ENCODE assay signal across 1 cellular context in the genomic region with DNA sequence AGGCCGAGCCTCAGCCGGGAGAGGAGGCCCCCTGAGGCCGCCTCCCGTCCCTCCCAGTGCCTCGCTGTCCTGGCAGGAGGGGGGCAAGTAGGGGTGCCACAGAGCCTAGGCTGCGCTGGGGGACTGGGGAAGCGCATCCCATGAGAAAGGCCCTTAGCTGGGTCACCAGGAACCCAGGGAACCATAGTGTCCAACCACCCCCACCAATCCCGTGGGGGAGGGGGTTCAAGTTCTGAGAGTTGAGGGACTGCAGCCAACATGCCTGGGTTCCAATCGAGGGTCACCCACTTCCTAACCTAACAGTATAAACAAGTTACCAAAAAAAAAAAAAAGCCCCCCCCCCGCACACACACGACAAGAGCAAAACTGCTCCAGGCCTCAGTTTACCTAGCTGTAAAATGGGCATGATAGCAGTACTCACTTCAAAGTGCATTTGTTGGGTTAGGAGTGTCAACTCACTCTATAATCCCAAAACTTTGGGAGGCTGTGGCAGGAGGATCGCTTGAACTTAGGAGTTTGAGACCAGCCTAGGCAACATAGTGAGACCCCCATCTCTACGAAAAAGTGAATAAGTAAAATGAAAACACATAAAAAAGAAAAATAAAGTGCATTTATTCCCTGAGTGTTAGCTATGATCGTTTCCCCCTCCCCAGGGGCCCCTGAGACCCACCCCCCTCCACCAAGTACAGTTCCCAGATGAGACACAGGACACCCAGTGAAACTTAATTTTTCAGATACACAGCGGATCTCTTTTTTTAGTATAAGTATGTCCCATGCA.
TF ChIP-seq lines count a peak whose summit lies in the region.

No MANE protein-coding gene starts in this region.

TF ChIP-seq in K562, 482 proteins besides CTCF, POLR2A, EP300 and RAD21 (continued from another document):
- TF ChIP-seq, protein P1, sequence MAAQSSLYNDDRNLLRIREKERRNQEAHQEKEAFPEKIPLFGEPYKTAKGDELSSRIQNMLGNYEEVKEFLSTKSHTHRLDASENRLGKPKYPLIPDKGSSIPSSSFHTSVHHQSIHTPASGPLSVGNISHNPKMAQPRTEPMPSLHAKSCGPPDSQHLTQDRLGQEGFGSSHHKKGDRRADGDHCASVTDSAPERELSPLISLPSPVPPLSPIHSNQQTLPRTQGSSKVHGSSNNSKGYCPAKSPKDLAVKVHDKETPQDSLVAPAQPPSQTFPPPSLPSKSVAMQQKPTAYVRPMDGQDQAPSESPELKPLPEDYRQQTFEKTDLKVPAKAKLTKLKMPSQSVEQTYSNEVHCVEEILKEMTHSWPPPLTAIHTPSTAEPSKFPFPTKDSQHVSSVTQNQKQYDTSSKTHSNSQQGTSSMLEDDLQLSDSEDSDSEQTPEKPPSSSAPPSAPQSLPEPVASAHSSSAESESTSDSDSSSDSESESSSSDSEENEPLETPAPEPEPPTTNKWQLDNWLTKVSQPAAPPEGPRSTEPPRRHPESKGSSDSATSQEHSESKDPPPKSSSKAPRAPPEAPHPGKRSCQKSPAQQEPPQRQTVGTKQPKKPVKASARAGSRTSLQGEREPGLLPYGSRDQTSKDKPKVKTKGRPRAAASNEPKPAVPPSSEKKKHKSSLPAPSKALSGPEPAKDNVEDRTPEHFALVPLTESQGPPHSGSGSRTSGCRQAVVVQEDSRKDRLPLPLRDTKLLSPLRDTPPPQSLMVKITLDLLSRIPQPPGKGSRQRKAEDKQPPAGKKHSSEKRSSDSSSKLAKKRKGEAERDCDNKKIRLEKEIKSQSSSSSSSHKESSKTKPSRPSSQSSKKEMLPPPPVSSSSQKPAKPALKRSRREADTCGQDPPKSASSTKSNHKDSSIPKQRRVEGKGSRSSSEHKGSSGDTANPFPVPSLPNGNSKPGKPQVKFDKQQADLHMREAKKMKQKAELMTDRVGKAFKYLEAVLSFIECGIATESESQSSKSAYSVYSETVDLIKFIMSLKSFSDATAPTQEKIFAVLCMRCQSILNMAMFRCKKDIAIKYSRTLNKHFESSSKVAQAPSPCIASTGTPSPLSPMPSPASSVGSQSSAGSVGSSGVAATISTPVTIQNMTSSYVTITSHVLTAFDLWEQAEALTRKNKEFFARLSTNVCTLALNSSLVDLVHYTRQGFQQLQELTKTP (IDR thresholded peaks at IDR 0.05; ENCODE audit: low read depth in 1 of 2, partially characterized antibody in 2 of 2) = peak in 1 of 2 experiments; percentile 63
- TF ChIP-seq FOXJ3 (CRISPR knock-in tag; IDR thresholded peaks at IDR 0.05) = no peak
- no peak for TF ChIP-seq ZNF239 (CRISPR knock-in tag; IDR thresholded peaks at IDR 0.05)
- TF ChIP-seq, protein P2, sequence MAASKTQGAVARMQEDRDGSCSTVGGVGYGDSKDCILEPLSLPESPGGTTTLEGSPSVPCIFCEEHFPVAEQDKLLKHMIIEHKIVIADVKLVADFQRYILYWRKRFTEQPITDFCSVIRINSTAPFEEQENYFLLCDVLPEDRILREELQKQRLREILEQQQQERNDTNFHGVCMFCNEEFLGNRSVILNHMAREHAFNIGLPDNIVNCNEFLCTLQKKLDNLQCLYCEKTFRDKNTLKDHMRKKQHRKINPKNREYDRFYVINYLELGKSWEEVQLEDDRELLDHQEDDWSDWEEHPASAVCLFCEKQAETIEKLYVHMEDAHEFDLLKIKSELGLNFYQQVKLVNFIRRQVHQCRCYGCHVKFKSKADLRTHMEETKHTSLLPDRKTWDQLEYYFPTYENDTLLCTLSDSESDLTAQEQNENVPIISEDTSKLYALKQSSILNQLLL (CRISPR knock-in tag; IDR thresholded peaks at IDR 0.05; ENCODE audit: borderline replicate concordance) = no peak
- no peak for TF ChIP-seq NR1H2 (CRISPR knock-in tag; IDR thresholded peaks at IDR 0.05)
- TF ChIP-seq PHB2 (IDR thresholded peaks at IDR 0.05; ENCODE audit: low read depth) = 0 out of 2 replicates have a peak, but pooled peaks have one; percentile 22
- TF ChIP-seq, protein P3, sequence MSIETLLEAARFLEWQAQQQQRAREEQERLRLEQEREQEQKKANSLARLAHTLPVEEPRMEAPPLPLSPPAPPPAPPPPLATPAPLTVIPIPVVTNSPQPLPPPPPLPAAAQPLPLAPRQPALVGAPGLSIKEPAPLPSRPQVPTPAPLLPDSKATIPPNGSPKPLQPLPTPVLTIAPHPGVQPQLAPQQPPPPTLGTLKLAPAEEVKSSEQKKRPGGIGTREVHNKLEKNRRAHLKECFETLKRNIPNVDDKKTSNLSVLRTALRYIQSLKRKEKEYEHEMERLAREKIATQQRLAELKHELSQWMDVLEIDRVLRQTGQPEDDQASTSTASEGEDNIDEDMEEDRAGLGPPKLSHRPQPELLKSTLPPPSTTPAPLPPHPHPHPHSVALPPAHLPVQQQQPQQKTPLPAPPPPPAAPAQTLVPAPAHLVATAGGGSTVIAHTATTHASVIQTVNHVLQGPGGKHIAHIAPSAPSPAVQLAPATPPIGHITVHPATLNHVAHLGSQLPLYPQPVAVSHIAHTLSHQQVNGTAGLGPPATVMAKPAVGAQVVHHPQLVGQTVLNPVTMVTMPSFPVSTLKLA (conservative IDR thresholded peaks at IDR 0.05) = no peak
- TF ChIP-seq, protein P4, sequence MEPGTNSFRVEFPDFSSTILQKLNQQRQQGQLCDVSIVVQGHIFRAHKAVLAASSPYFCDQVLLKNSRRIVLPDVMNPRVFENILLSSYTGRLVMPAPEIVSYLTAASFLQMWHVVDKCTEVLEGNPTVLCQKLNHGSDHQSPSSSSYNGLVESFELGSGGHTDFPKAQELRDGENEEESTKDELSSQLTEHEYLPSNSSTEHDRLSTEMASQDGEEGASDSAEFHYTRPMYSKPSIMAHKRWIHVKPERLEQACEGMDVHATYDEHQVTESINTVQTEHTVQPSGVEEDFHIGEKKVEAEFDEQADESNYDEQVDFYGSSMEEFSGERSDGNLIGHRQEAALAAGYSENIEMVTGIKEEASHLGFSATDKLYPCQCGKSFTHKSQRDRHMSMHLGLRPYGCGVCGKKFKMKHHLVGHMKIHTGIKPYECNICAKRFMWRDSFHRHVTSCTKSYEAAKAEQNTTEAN (CRISPR knock-in tag; IDR thresholded peaks at IDR 0.05) = no peak
- TF ChIP-seq BRF1 (IDR thresholded peaks at IDR 0.05; ENCODE audit: borderline replicate concordance, extremely low read depth, insufficient read length) = no peak
- peak; percentile 93 for TF ChIP-seq HDGF (IDR thresholded peaks at IDR 0.05)
- TF ChIP-seq, protein P5, sequence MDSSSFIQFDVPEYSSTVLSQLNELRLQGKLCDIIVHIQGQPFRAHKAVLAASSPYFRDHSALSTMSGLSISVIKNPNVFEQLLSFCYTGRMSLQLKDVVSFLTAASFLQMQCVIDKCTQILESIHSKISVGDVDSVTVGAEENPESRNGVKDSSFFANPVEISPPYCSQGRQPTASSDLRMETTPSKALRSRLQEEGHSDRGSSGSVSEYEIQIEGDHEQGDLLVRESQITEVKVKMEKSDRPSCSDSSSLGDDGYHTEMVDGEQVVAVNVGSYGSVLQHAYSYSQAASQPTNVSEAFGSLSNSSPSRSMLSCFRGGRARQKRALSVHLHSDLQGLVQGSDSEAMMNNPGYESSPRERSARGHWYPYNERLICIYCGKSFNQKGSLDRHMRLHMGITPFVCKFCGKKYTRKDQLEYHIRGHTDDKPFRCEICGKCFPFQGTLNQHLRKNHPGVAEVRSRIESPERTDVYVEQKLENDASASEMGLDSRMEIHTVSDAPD (CRISPR knock-in tag; IDR thresholded peaks at IDR 0.05) = no peak
- TF ChIP-seq RFX7 (CRISPR knock-in tag; IDR thresholded peaks at IDR 0.05) = no peak
- no peak for TF ChIP-seq SIN3B (IDR thresholded peaks at IDR 0.05; ENCODE audit: low read depth)
- TF ChIP-seq ZNF507 (tag; conservative IDR thresholded peaks at IDR 0.05) = no peak
- TF ChIP-seq SP1 (CRISPR knock-in tag; IDR thresholded peaks at IDR 0.05) = peak; percentile 51
- TF ChIP-seq MAZ (CRISPR knock-in tag; conservative IDR thresholded peaks at IDR 0.05 in 1 of 2, IDR thresholded peaks at IDR 0.05 in 1 of 2) = peak in 1 of 2 experiments; percentile 93; a peak in 2 of 4 replicates
- TF ChIP-seq TRIM28 (IDR thresholded peaks at IDR 0.05) = peak; percentile 48; the same call in 1 of the 2 replicates
- TF ChIP-seq ZC3H8 (IDR thresholded peaks at IDR 0.05) = no peak
- TF ChIP-seq, protein P6, sequence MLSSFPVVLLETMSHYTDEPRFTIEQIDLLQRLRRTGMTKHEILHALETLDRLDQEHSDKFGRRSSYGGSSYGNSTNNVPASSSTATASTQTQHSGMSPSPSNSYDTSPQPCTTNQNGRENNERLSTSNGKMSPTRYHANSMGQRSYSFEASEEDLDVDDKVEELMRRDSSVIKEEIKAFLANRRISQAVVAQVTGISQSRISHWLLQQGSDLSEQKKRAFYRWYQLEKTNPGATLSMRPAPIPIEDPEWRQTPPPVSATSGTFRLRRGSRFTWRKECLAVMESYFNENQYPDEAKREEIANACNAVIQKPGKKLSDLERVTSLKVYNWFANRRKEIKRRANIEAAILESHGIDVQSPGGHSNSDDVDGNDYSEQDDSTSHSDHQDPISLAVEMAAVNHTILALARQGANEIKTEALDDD (IDR thresholded peaks at IDR 0.05) = no peak
- TF ChIP-seq U2AF1 (optimal IDR thresholded peaks at IDR 0.05; ENCODE audit: low read depth, low read length) = no peak
- no peak for TF ChIP-seq HNRNPH1 (optimal IDR thresholded peaks at IDR 0.05; ENCODE audit: low read depth, low read length)
- no peak for TF ChIP-seq HDAC3 (IDR thresholded peaks at IDR 0.05; ENCODE audit: borderline replicate concordance, partially characterized antibody)
- TF ChIP-seq MXI1 (IDR thresholded peaks at IDR 0.05; ENCODE audit: low read depth, low read length) = no peak
- TF ChIP-seq CBX1 (IDR thresholded peaks at IDR 0.05; ENCODE audit: low read depth) = peak; percentile 99
- TF ChIP-seq SAFB (IDR thresholded peaks at IDR 0.05; ENCODE audit: borderline replicate concordance, low read depth, low read length) = no peak
- TF ChIP-seq FOS (IDR thresholded peaks at IDR 0.05; ENCODE audit: extremely low read depth, insufficient read length) = no peak
- TF ChIP-seq NFIX (CRISPR knock-in tag; IDR thresholded peaks at IDR 0.05; ENCODE audit: low read depth) = no peak
- TF ChIP-seq SRSF3 (IDR thresholded peaks at IDR 0.05; ENCODE audit: insufficient read depth, low read length) = no peak
- TF ChIP-seq PHF21A (IDR thresholded peaks at IDR 0.05; ENCODE audit: borderline replicate concordance, low read depth) = no peak
- TF ChIP-seq HDAC1 (IDR thresholded peaks at IDR 0.05) = peak; percentile 81 to 89
- TF ChIP-seq NCOA4 (IDR thresholded peaks at IDR 0.05; ENCODE audit: partially characterized antibody) = peak; percentile 83
- TF ChIP-seq TCF3 (CRISPR knock-in tag; IDR thresholded peaks at IDR 0.05) = no peak; the same call in 1 of the 2 replicates
- TF ChIP-seq HDAC2 (IDR thresholded peaks at IDR 0.05) = peak; percentile 100
- TF ChIP-seq, protein P7, sequence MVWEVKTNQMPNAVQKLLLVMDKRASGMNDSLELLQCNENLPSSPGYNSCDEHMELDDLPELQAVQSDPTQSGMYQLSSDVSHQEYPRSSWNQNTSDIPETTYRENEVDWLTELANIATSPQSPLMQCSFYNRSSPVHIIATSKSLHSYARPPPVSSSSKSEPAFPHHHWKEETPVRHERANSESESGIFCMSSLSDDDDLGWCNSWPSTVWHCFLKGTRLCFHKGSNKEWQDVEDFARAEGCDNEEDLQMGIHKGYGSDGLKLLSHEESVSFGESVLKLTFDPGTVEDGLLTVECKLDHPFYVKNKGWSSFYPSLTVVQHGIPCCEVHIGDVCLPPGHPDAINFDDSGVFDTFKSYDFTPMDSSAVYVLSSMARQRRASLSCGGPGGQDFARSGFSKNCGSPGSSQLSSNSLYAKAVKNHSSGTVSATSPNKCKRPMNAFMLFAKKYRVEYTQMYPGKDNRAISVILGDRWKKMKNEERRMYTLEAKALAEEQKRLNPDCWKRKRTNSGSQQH (CRISPR knock-in tag; IDR thresholded peaks at IDR 0.05) = no peak
- no peak for TF ChIP-seq ZNF561 (CRISPR knock-in tag; conservative IDR thresholded peaks at IDR 0.05)
- no peak for TF ChIP-seq ZC3H11A (IDR thresholded peaks at IDR 0.05; ENCODE audit: low read depth, low read length)
- peak; percentile 98 for TF ChIP-seq RBM25 (IDR thresholded peaks at IDR 0.05; ENCODE audit: low read depth, low read length, severe bottlenecking)
- TF ChIP-seq LCOR (CRISPR knock-in tag; IDR thresholded peaks at IDR 0.05) = 0 out of 2 replicates have a peak, but pooled peaks have one; percentile 45
- no peak for TF ChIP-seq ZFP30 (CRISPR knock-in tag; IDR thresholded peaks at IDR 0.05; ENCODE audit: borderline replicate concordance)
- TF ChIP-seq HDAC8 (tag; IDR thresholded peaks at IDR 0.05) = no peak
- TF ChIP-seq MCM7 (IDR thresholded peaks at IDR 0.05) = peak in 1 of 2 experiments; percentile 48; a peak in 1 of 4 replicates
TF ChIP-seq in K562: peak in this region for 56.
